In the genomic region with DNA sequence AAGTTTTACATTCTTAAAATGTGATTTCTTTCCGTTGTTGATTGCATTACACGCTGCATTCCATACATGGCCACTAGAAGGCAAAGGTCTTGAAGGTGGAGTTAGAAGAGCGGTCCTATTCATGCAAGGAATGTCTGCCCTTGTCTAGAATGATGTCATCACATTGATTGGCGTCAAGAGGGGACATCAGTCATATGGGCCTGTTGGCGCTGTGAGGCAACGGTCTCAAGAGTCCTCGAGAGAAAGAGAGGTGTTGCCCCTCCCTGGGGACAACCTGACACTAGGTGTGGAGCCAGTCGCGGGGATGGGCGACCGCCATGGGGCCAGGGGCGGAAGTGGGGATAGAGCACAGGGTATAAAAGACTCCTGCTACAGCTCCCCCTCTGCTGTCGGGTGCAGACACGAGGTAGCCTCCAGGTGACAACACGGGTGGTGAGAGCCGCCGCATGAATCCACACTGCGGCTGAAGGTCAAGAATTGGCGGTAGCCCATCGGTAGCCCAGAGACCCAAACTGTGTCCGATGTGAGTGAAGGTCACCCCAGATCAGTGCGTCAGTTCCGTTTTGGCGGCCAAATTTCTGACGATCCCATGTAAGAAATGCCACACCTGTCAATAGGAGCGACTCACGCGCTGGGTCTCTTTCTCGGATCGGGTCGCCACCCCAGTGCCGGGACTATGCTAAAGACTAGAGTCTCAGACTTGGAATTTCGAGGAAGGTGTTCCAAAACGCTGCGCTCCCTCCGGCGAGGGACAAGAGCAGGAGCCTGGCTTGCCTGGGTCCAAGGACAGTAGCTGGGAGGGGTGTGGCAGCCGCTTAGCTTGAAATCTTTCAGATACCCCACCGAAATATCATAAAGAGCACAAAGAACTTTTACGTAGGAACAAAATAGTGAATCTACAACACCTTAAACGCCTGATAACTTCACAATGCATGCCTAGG, we compare ENCODE assay signal across 11 cellular contexts.
DNase-seq lines count a peak whose midpoint lies in the region; ATAC-seq and TF ChIP-seq lines count a peak whose summit lies in the region.
"Had no signal": no experiment of that assay in that cellular context is flagged by ENCODE, and none has a peak within 500 bp of the region (broad histone marks: within the 10 kb centered on the region; RNA-seq: fewer than 3 reads in every experiment).

No MANE protein-coding gene starts in this region.

- DNase-seq in HCT116 (ENCODE audit: low read depth, low spot score) (no peak), astrocyte of the hippocampus (ENCODE audit: low read depth, low spot score) (peak; percentile 8), mesendoderm (peak; percentile 90), dermis blood vessel endothelial cell (no peak), anterior cingulate cortex (lab: John Stamatoyannopoulos, UW) (no peak)
- DNase-seq in stimulated activated CD4-positive, alpha-beta T cell treated with anti-CD3 and anti-CD28 coated beads, Interleukin-4, amount 100 ng/mL, for 4 hours = no peak
- DNase-seq: activated CD8-positive, alpha-beta memory T cell treated with anti-CD3 and anti-CD28 coated beads, Interleukin-2, amount 50 U/mL, for 4 hours; T1000 had no signal

- BruUV-seq in HCT116 (replicated peaks; lab: Mats Ljungman, UMichigan) = no TSS peak

- H3K4me2 ChIP-seq in HCT116 (ENCODE audit: low read length) (no peak overlapping the region), mesendoderm (ENCODE audit: low read length) (peak overlapping the region; percentile 22)

- TF ChIP-seq RAD21 in HCT116 (IDR thresholded peaks at IDR 0.05; ENCODE audit: low read depth) = no peak

- H3K18ac ChIP-seq in mesendoderm (ENCODE audit: low read length) = no peak overlapping the region

- H3K23ac ChIP-seq in mesendoderm (ENCODE audit: low read length) = no peak overlapping the region

- no peaks in the 10 kb centered on the region for H3K27me3 ChIP-seq in HCT116 (ENCODE audit: insufficient read depth, low read length)
- no peaks in the 10 kb centered on the region for H3K27me3 ChIP-seq in mesendoderm (ENCODE audit: insufficient read depth, low read length, poor library complexity)

- no peaks in the 10 kb centered on the region for H3K79me1 ChIP-seq in mesendoderm (ENCODE audit: low read length)

- no peak overlapping the region for H3K4ac ChIP-seq in mesendoderm (ENCODE audit: low read depth, low read length)

- H3K4me1 ChIP-seq in ES-I3 (ENCODE audit: insufficient read depth, low read length) = no peaks in the 10 kb centered on the region
- peaks cover 0 to 12% of the 10 kb centered on the region in 2 experiments; a peak in 2 of 4 replicates for H3K4me1 ChIP-seq in HCT116 (ENCODE audit: control insufficient read depth in 1 of 2, insufficient read depth in 2 of 2, low read length in 2 of 2)
- H3K4me1 ChIP-seq in mesendoderm (ENCODE audit: control insufficient read depth, low read depth, low read length) = no peaks in the 10 kb centered on the region
- H3K4me1 ChIP-seq: right atrium auricular region had no signal

- H3K9me2 ChIP-seq in HCT116 (ENCODE audit: insufficient read depth) = no peaks in the 10 kb centered on the region

- intact Hi-C loops in HCT116 (cut with micrococcal nuclease) = no loop called here

- no peak overlapping the region for H2AK5ac ChIP-seq in mesendoderm (ENCODE audit: low read length)

- no peak overlapping the region for H4K5ac ChIP-seq in mesendoderm (ENCODE audit: low read length)

- H3K4me3 ChIP-seq in HCT116 (replicated peaks in 1 of 2; ENCODE audit: low read depth in 1 of 2, low read length in 2 of 2) (no peak overlapping the region), mesendoderm (ENCODE audit: low read length) (peak overlapping the region; percentile 25)
- H3K4me3 ChIP-seq: right atrium auricular region had no signal

- TF ChIP-seq CTCF in HCT116 (IDR thresholded peaks at IDR 0.05 in 2 of 3, conservative IDR thresholded peaks at IDR 0.05 in 1 of 3; ENCODE audit: borderline replicate concordance in 1 of 3, insufficient read depth in 1 of 3, low read depth in 2 of 3, low read length in 2 of 3) = 0 out of 6 replicates have a peak, but pooled peaks of 2 of the 3 experiments have one; percentile 14 to 23

- POLR2A ChIA-PET in HCT116 (lab: Charles Lee) = no interaction called here

- WGBS in mesendoderm (ENCODE audit: extremely low coverage, insufficient coverage, low lambda C conversion rate) = no CpG with 5 or more reads among the region's 41 CpGs

- CTCF ChIA-PET in HCT116 (lab: Charles Lee) = no interaction called here

- RAD21 ChIA-PET in HCT116 (lab: Charles Lee; ENCODE audit: low non-redundant PET in 1 of 2, low total read pairs in 2 of 2, uncharacterized antibody in 2 of 2, unreplicated experiment in 2 of 2) = no interaction called here

- ATAC-seq in HCT116 (no peak), GM21526 (IDR thresholded peaks at IDR 0.05; ENCODE audit: low FRiP score, unreplicated experiment) (no peak)

- TF ChIP-seq POLR2A in HCT116 (IDR thresholded peaks at IDR 0.05; ENCODE audit: borderline replicate concordance, extremely low read depth, insufficient read depth, insufficient read length) = no peak

- H4K8ac ChIP-seq in mesendoderm (ENCODE audit: low read depth, low read length) = no peak overlapping the region

- no peak overlapping the region for H2BK15ac ChIP-seq in mesendoderm (replicated peaks; ENCODE audit: low read depth)

- H3K9ac ChIP-seq in ES-I3 (ENCODE audit: low read depth, low read length) = peak overlapping the region; percentile 69
- no peak overlapping the region for H3K9ac ChIP-seq in HCT116 (ENCODE audit: low read length)
- H3K9ac ChIP-seq in mesendoderm (ENCODE audit: low read length) = peak overlapping the region; percentile 34

- H3K27ac ChIP-seq in HCT116 (ENCODE audit: low read depth, low read length) (no peak overlapping the region), mesendoderm (ENCODE audit: low read depth, low read length) (no peak overlapping the region)
- H3K27ac ChIP-seq: right atrium auricular region had no signal

- H3K9me3 ChIP-seq in ES-I3 (ENCODE audit: control insufficient read depth, insufficient read depth, low read length) (no peaks in the 10 kb centered on the region), HCT116 (ENCODE audit: control insufficient read depth in 1 of 2, insufficient read depth in 1 of 2, low read depth in 1 of 2, low read length in 2 of 2) (no peaks in the 10 kb centered on the region)
- H3K9me3 ChIP-seq: right atrium auricular region had no signal

- H2BK5ac ChIP-seq in mesendoderm (ENCODE audit: low read length) = no peak overlapping the region

- no peaks in the 10 kb centered on the region for H3K36me3 ChIP-seq in ES-I3 (ENCODE audit: insufficient read depth, low read length)
- no peaks in the 10 kb centered on the region for H3K36me3 ChIP-seq in HCT116 (ENCODE audit: control insufficient read depth in 1 of 2, insufficient read depth in 2 of 2, low read length in 2 of 2)
- H3K36me3 ChIP-seq in mesendoderm (ENCODE audit: control insufficient read depth, insufficient read depth, low read length) = no peaks in the 10 kb centered on the region
- H3K36me3 ChIP-seq: right atrium auricular region had no signal

- H2AFZ ChIP-seq in HCT116 (ENCODE audit: low read depth, low read length, poor library complexity, severe bottlenecking) = no peak overlapping the region

- H3K56ac ChIP-seq in mesendoderm (ENCODE audit: low read length) = peak overlapping the region; percentile 62

- H3K79me2 ChIP-seq in HCT116 (ENCODE audit: insufficient read depth, low read length) = no peaks in the 10 kb centered on the region
- no peaks in the 10 kb centered on the region for H3K79me2 ChIP-seq in mesendoderm (ENCODE audit: control insufficient read depth, insufficient read depth, low read length)

- H2BK120ac ChIP-seq in mesendoderm (ENCODE audit: low read depth, low read length) = no peak overlapping the region

- no peaks in the 10 kb centered on the region for H4K20me1 ChIP-seq in HCT116 (ENCODE audit: insufficient read depth)

TF ChIP-seq in HCT116, 20 proteins besides CTCF, POLR2A, EP300 and RAD21:
- TF ChIP-seq, protein P1, sequence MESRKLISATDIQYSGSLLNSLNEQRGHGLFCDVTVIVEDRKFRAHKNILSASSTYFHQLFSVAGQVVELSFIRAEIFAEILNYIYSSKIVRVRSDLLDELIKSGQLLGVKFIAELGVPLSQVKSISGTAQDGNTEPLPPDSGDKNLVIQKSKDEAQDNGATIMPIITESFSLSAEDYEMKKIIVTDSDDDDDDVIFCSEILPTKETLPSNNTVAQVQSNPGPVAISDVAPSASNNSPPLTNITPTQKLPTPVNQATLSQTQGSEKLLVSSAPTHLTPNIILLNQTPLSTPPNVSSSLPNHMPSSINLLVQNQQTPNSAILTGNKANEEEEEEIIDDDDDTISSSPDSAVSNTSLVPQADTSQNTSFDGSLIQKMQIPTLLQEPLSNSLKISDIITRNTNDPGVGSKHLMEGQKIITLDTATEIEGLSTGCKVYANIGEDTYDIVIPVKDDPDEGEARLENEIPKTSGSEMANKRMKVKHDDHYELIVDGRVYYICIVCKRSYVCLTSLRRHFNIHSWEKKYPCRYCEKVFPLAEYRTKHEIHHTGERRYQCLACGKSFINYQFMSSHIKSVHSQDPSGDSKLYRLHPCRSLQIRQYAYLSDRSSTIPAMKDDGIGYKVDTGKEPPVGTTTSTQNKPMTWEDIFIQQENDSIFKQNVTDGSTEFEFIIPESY (IDR thresholded peaks at IDR 0.05; ENCODE audit: extremely low read depth, insufficient replicate concordance, low read length) = no peak
- TF ChIP-seq, protein P2, sequence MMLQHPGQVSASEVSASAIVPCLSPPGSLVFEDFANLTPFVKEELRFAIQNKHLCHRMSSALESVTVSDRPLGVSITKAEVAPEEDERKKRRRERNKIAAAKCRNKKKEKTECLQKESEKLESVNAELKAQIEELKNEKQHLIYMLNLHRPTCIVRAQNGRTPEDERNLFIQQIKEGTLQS (IDR thresholded peaks at IDR 0.05) = no peak

Comparison
In these comparisons a context has a peak if more than half of its experiments do, and no peak if none do; other contexts are left out.
1. DNase-seq: peak in astrocyte of the hippocampus (single experiment) and mesendoderm (single experiment); none in HCT116 (single experiment), dermis blood vessel endothelial cell (single experiment), stimulated activated CD4-positive, alpha-beta T cell treated with anti-CD3 and anti-CD28 coated beads, Interleukin-4, amount 100 ng/mL, for 4 hours (0 of 2) and anterior cingulate cortex (0 of 58).